In genomic region chr3:52544937-52545336, GRCh38 we compare ENCODE assay signal across 22 cellular contexts. TPM values are rescaled to one million over a fixed set of nuclear protein-coding genes. Genes with fewer than 3 reads are reported as not detected.
A peak's percentile ranks its signal among the peaks of the same experiment; 100 is the strongest.
DNase-seq lines count a peak whose midpoint lies in the region; ATAC-seq and TF ChIP-seq lines count a peak whose summit lies in the region.
"Had no signal": no experiment of that assay in that cellular context is flagged by ENCODE, and none has a peak within 500 bp of the region (broad histone marks: within the 10 kb centered on the region; RNA-seq: fewer than 3 reads in every experiment).

No MANE protein-coding gene starts in this region.

- H3K27me3 Mint-ChIP-seq in memory B cell (no peaks in the 10 kb centered on the region), type B pancreatic cell (no peaks in the 10 kb centered on the region)
- H3K27me3 Mint-ChIP-seq: CD8-positive, alpha-beta memory T cell had no signal

- H3K27ac ChIP-seq in left ventricle myocardium inferior (replicated peaks) (peak overlapping the region; percentile 21), WERI-Rb-1 (peak overlapping the region; percentile 39; the same call in 1 of the 2 replicates)
- H3K27ac ChIP-seq: tibial nerve had no signal

- H3K9me3 Mint-ChIP-seq in memory B cell (no peaks in the 10 kb centered on the region), type B pancreatic cell (no peaks in the 10 kb centered on the region)
- H3K9me3 Mint-ChIP-seq: CD8-positive, alpha-beta memory T cell had no signal

- intact Hi-C loops in left ventricle myocardium inferior (cut with micrococcal nuclease) = loop anchor here (10.0 kb wide), 1 partner anchor 70 kb away; no protein-coding TSS in a partner anchor
- intact Hi-C loops in cardiac septum (cut with DNase I) = no loop called here

- H3K4me1 Mint-ChIP-seq in memory B cell (peaks cover under 1% of the 10 kb centered on the region), type B pancreatic cell (ENCODE audit: unreplicated experiment) (peaks cover 4% of the 10 kb centered on the region)

- H3K4me3 Mint-ChIP-seq in memory B cell (no peak overlapping the region), type B pancreatic cell (no peak overlapping the region)
- H3K4me3 Mint-ChIP-seq: CD8-positive, alpha-beta memory T cell had no signal

- DNase-seq in left ventricle myocardium inferior = no peak
- DNase-seq in cardiac septum (ENCODE audit: low spot score) = no peak
- DNase-seq in WERI-Rb-1 = no peak
- DNase-seq in memory B cell (ENCODE audit: low spot score in 2 of 2) = no peak
- DNase-seq in type B pancreatic cell (ENCODE audit: extremely low spot score, unreplicated experiment) = no peak
- no peak for DNase-seq in 8988T
- DNase-seq in NCI-H1105 (lab: John Stamatoyannopoulos, UW) = no peak
- no peak for DNase-seq in dermis blood vessel endothelial cell
- DNase-seq: activated CD4-positive, CD25-positive, alpha-beta regulatory T cell treated with anti-CD3 and anti-CD28 coated beads, Interleukin-2, amount 50 U/mL, for 72 hours; CD8-positive, alpha-beta memory T cell; cortex of kidney; GF-D8; MG63; NCI-H2171; NCI-H526; stimulated activated naive CD4-positive, alpha-beta T cell treated with Interleukin-2 at 50 U/mL for 16 hours; SW 1271 had no signal

- no peak overlapping the region for H3K4me3 ChIP-seq in left ventricle myocardium inferior
- no peak overlapping the region for H3K4me3 ChIP-seq in WERI-Rb-1 (ENCODE audit: low read depth, low read length)
- H3K4me3 ChIP-seq: adrenal gland, MG63, smooth muscle cell, tibial nerve had no signal

- H3K36me3 Mint-ChIP-seq in memory B cell (peaks cover 4% of the 10 kb centered on the region), type B pancreatic cell (peaks cover 8% of the 10 kb centered on the region)

- H3K27me3 ChIP-seq in left ventricle myocardium inferior (ENCODE audit: low read depth) = no peaks in the 10 kb centered on the region
- no peaks in the 10 kb centered on the region for H3K27me3 ChIP-seq in WERI-Rb-1 (ENCODE audit: insufficient read depth, low read depth, severe bottlenecking)
- H3K27me3 ChIP-seq: adrenal gland, MG63, tibial nerve had no signal

- H3K9me3 ChIP-seq in left ventricle myocardium inferior (replicated peaks) (no peaks in the 10 kb centered on the region), WERI-Rb-1 (ENCODE audit: severe bottlenecking) (no peaks in the 10 kb centered on the region)
- H3K9me3 ChIP-seq: adrenal gland, MG63, tibial nerve had no signal

- peaks cover 77% of the 10 kb centered on the region for H3K36me3 ChIP-seq in left ventricle myocardium inferior
- peaks cover 58% of the 10 kb centered on the region for H3K36me3 ChIP-seq in WERI-Rb-1

- H3K4me1 ChIP-seq in left ventricle myocardium inferior = peaks cover 52% of the 10 kb centered on the region

- ATAC-seq in memory B cell (ENCODE audit: low read depth) = no peak
- ATAC-seq: HCT116, left lobe of liver had no signal

- no peak for TF ChIP-seq CTCF in left ventricle myocardium inferior (IDR thresholded peaks at IDR 0.05; ENCODE audit: borderline replicate concordance)
- TF ChIP-seq CTCF in WERI-Rb-1 (IDR thresholded peaks at IDR 0.05; ENCODE audit: low read depth, low read length) = no peak
- no peak for TF ChIP-seq CTCF in type B pancreatic cell (conservative IDR thresholded peaks at IDR 0.05)

- H3K27ac Mint-ChIP-seq in memory B cell (peak overlapping the region; percentile 36), type B pancreatic cell (peak overlapping the region; percentile 65)

RNA-seq across cellular contexts. Expression of gene UQCC5, which starts 8.5 kb away (rescaled TPM):
- total RNA-seq in left ventricle myocardium inferior (65.8 TPM), cardiac septum (52.9 TPM), type B pancreatic cell (ENCODE audit: low replicate concordance) (19.0 and 22.8 TPM in 2 replicates), dermis blood vessel endothelial cell (1.7 and 2.7 TPM in 2 replicates)

RNA-seq across cellular contexts. Expression of gene NT5DC2, which starts 11.3 kb away (rescaled TPM):
- 69.3 TPM for total RNA-seq in left ventricle myocardium inferior
- 58.2 TPM for total RNA-seq in cardiac septum
- 105 and 231 TPM in 2 replicates for total RNA-seq in type B pancreatic cell (ENCODE audit: low replicate concordance)
- total RNA-seq in dermis blood vessel endothelial cell = 32.2 and 81.1 TPM in 2 replicates

RNA-seq across cellular contexts. Expression of gene STAB1, which starts 49.8 kb away (rescaled TPM):
- total RNA-seq in left ventricle myocardium inferior = 67.2 TPM
- total RNA-seq in cardiac septum = 52.2 TPM
- total RNA-seq in type B pancreatic cell (ENCODE audit: low replicate concordance) = 0.12 TPM in 1 of 2 replicates, not detected in the other
- 462 and 464 TPM in 2 replicates for total RNA-seq in dermis blood vessel endothelial cell

Comparison
In these comparisons a context has a peak if more than half of its experiments do, and no peak if none do; other contexts are left out.
1. RNA of gene STAB1, which starts 49.8 kb away (total RNA-seq): 462 to 464 TPM in dermis blood vessel endothelial cell, 67.2 TPM in left ventricle myocardium inferior (single experiment) and 52.2 TPM in cardiac septum (single experiment); 0.12 TPM in type B pancreatic cell; every median in the first group is over 10 times any median in the second.